In the genomic region with DNA sequence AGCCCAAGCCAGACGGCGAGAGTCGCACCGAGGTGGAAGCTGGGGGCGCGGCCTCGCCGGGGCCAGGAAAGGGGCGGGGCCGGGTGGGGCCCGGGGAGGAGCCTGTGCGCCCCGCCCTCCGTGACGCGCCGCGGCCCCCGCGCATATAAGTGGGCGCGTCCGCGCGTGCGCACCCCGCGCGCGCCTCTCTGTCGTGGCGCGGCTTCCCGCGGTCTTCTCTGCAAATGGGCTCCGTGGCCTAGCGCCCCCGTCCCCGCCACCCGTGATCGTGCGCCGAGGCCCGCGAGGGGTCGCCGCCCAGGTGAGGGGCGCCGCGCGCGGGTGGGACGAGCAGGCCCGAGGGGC, we compare ENCODE assay signal across 8 cellular contexts. TPM values are rescaled to one million over a fixed set of nuclear protein-coding genes. Genes with fewer than 3 reads are reported as not detected.
DNase-seq lines count a peak whose midpoint lies in the region; ATAC-seq and TF ChIP-seq lines count a peak whose summit lies in the region.

A gene with protein sequence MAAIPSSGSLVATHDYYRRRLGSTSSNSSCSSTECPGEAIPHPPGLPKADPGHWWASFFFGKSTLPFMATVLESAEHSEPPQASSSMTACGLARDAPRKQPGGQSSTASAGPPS (plus strand): TSS at position 172 of the 345 bp plus-strand sequence. CDS start 544 bp downstream, outside the sequence.

- H3K9me3 ChIP-seq in breast epithelium, result peaks cover 0 to 9% of the 10 kb centered on the region in 2 donors

- H3K27ac ChIP-seq in VCaP, result peak within 1 kb of the TSS; percentile 96
- H3K27ac ChIP-seq in breast epithelium, result peak within 1 kb of the TSS; percentile 99
- peak within 1 kb of the TSS; percentile 93 to 100 (median 99) for H3K27ac ChIP-seq in skin epidermis

- TF ChIP-seq POLR2A in GM15510 (IDR thresholded peaks at IDR 0.05; ENCODE audit: borderline replicate concordance, extremely low read depth, insufficient read length) (peak; percentile 99), breast epithelium (IDR thresholded peaks at IDR 0.05) (peak; percentile 41)

- peak; percentile 57 for ATAC-seq in HG02571 (IDR thresholded peaks at IDR 0.05; ENCODE audit: unreplicated experiment)

- TF ChIP-seq CTCF in VCaP (conservative IDR thresholded peaks at IDR 0.05) (no peak), breast epithelium (IDR thresholded peaks at IDR 0.05) (no peak)

- peaks cover 0 to 15% of the 10 kb centered on the region in 2 donors for H3K4me1 ChIP-seq in breast epithelium

- H3K27me3 ChIP-seq in breast epithelium, result no peaks in the 10 kb centered on the region

- peak within 1 kb of the TSS; percentile 85 to 95 (median 90) for H3K4me3 ChIP-seq in breast epithelium
- peak within 1 kb of the TSS; percentile 53 to 89 (median 83) for H3K4me3 ChIP-seq in skin epidermis

- intact Hi-C loops in breast epithelium (cut with DNase I; ENCODE audit: low total_unique reads), result no loop called here

- no peaks in the 10 kb centered on the region for H3K36me3 ChIP-seq in breast epithelium

- DNase-seq in NCI-H1105 treated with DMSO at 0.1 percent for 48 hours (lab: John Stamatoyannopoulos, UW) (peak; percentile 60), breast epithelium (ENCODE audit: low spot score in 2 of 2) (peak; percentile 78 to 85), iPS-NIHi7 (ENCODE audit: extremely low spot score) (peak; percentile 96), cerebellar nuclear complex (lab: John Stamatoyannopoulos, UW) (no peak)

RNA-seq across cellular contexts. Expression of the gene that starts here (rescaled TPM):
- 100 to 1,000 TPM in 2 of 3 donors, 10 to 100 TPM in 1; 71.8 to 151 (median 133) TPM for total RNA-seq in breast epithelium

Comparison
In these comparisons a context has a peak if more than half of its experiments do, and no peak if none do; other contexts are left out.
1. DNase-seq: peak in NCI-H1105 treated with DMSO at 0.1 percent for 48 hours (single experiment), breast epithelium (2 of 2) and iPS-NIHi7 (single experiment); none in cerebellar nuclear complex (0 of 2).
2. Peak in every context shown above with its lines, with median percentiles within 50 percentile points of each other: H3K27ac ChIP-seq.